In genomic region chr19:2523630-2524311, GRCh38 we compare ENCODE assay signal across 11 cellular contexts. TPM values are rescaled to one million over a fixed set of nuclear protein-coding genes. Genes with fewer than 3 reads are reported as not detected.
A peak's percentile ranks its signal among the peaks of the same experiment; 100 is the strongest.
DNase-seq lines count a peak whose midpoint lies in the region; ATAC-seq and TF ChIP-seq lines count a peak whose summit lies in the region.
"Had no signal": no experiment of that assay in that cellular context is flagged by ENCODE, and none has a peak within 500 bp of the region (broad histone marks: within the 10 kb centered on the region; RNA-seq: fewer than 3 reads in every experiment).

No MANE protein-coding gene starts in this region.

- H3K9me2 ChIP-seq in PC-9 (ENCODE audit: insufficient read depth): no peaks in the 10 kb centered on the region

- H3K9me3 Mint-ChIP-seq in progenitor cell of endocrine pancreas (ENCODE audit: low read depth) (no peaks in the 10 kb centered on the region), glutamatergic neuron (ENCODE audit: unreplicated experiment) (no peaks in the 10 kb centered on the region)
- H3K9me3 Mint-ChIP-seq: activated naive CD8-positive, alpha-beta T cell treated with anti-CD3 and anti-CD28 coated beads, Interleukin-2, amount 10 ng/mL, durations not matched to agents 7 days and 5 days had no signal

- peaks cover 27% of the 10 kb centered on the region; the same call in 1 of the 2 replicates for H3F3A ChIP-seq in PC-9 (ENCODE audit: insufficient read depth, low read depth)

- peak overlapping the region; percentile 31 for H3K27ac ChIP-seq in fibroblast of lung (ENCODE audit: insufficient read depth, low read length)
- no peak overlapping the region for H3K27ac ChIP-seq in spleen
- H3K27ac ChIP-seq in PC-9: no peak overlapping the region
- H3K27ac ChIP-seq: parathyroid adenoma had no signal

- H3K4me3 ChIP-seq in fibroblast of lung (replicated peaks in 1 of 4; ENCODE audit: control extremely low read depth in 1 of 4, insufficient read depth in 1 of 4, low read depth in 3 of 4, low read length in 4 of 4): no peak overlapping the region
- H3K4me3 ChIP-seq in spleen: no peak overlapping the region
- H3K4me3 ChIP-seq in PC-9: no peak overlapping the region

- intact Hi-C loops in spleen (cut with DNase I; ENCODE audit: low total_unique reads): no loop called here
- intact Hi-C loops in PC-9 (cut with micrococcal nuclease; ENCODE audit: unreplicated experiment): loop anchor here (2.0 kb wide), 1 partner anchor 47 kb away; the partner anchor contains the start of gene GADD45B

- TF ChIP-seq CTCF in fibroblast of lung (conservative IDR thresholded peaks at IDR 0.05 in 1 of 2, IDR thresholded peaks at IDR 0.05 in 1 of 2; ENCODE audit: low read depth in 1 of 2, low read length in 2 of 2) (peak; percentile 22 to 36), progenitor cell of endocrine pancreas (IDR thresholded peaks at IDR 0.05; ENCODE audit: unreplicated experiment) (peak; percentile 27), glutamatergic neuron (IDR thresholded peaks at IDR 0.05; ENCODE audit: partially characterized antibody, unreplicated experiment) (no peak), spleen (IDR thresholded peaks at IDR 0.05 in 8 of 11, conservative IDR thresholded peaks at IDR 0.05 in 3 of 11) (no peak), PC-9 (conservative IDR thresholded peaks at IDR 0.05) (no peak)

- H3K4me3 Mint-ChIP-seq in progenitor cell of endocrine pancreas (ENCODE audit: low read depth) (no peak overlapping the region), glutamatergic neuron (ENCODE audit: unreplicated experiment) (no peak overlapping the region)
- H3K4me3 Mint-ChIP-seq: activated naive CD8-positive, alpha-beta T cell treated with anti-CD3 and anti-CD28 coated beads, Interleukin-2, amount 10 ng/mL, durations not matched to agents 7 days and 5 days had no signal

- 81 to 90% (median 86%) methylated on average over 18 to 20 of the region's 20 CpGs for WGBS in spleen, 5 donors

- BruUV-seq in PC-9 (replicated peaks; lab: Mats Ljungman, UMichigan): no TSS peak

- H2AFZ ChIP-seq in fibroblast of lung (ENCODE audit: low read length): no peak overlapping the region
- H2AFZ ChIP-seq in PC-9: no peak overlapping the region
- H2AFZ ChIP-seq: parathyroid adenoma had no signal

- H3K36me3 ChIP-seq in fibroblast of lung (ENCODE audit: control insufficient read depth, insufficient read depth, low read length) (no peaks in the 10 kb centered on the region), spleen (peaks cover 0 to 17% (median 0%) of the 10 kb centered on the region in 6 donors), PC-9 (ENCODE audit: low read depth) (no peaks in the 10 kb centered on the region)

- H3K9me3 ChIP-seq in fibroblast of lung (ENCODE audit: control insufficient read depth, insufficient read depth, low read depth, low read length) (no peaks in the 10 kb centered on the region), spleen (no peaks in the 10 kb centered on the region), PC-9 (ENCODE audit: insufficient read depth, low read depth) (no peaks in the 10 kb centered on the region)

- H3K4me1 ChIP-seq in fibroblast of lung (ENCODE audit: control insufficient read depth, extremely low read depth, insufficient read depth, low read length) (peaks cover 14% of the 10 kb centered on the region), spleen (peaks cover 0 to 8% (median 4%) of the 10 kb centered on the region in 6 donors), PC-9 (replicated peaks; ENCODE audit: insufficient read depth) (peaks cover 31% of the 10 kb centered on the region)
- H3K4me1 ChIP-seq: parathyroid adenoma had no signal

- no peak overlapping the region for H3K4me2 ChIP-seq in fibroblast of lung (ENCODE audit: extremely low read depth, insufficient read depth, low read length)
- H3K4me2 ChIP-seq in PC-9: no peak overlapping the region

- peak; percentile 75 for ATAC-seq in SK-N-SH treated with all-trans-retinoic acid at 6 μM for 48 hours
- ATAC-seq: activated CD4-positive, CD25-positive, alpha-beta regulatory T cell treated with anti-CD3 and anti-CD28 coated beads, Interleukin-2, amount 50 U/mL, for 24 hours had no signal

- POLR2A ChIA-PET in PC-9 (lab: Charles Lee; ENCODE audit: unreplicated experiment): no interaction called here

- H4K20me1 ChIP-seq in fibroblast of lung (ENCODE audit: control insufficient read depth, extremely low read depth, insufficient read depth, low read length): no peaks in the 10 kb centered on the region
- H4K20me1 ChIP-seq in PC-9 (ENCODE audit: insufficient read depth): no peaks in the 10 kb centered on the region

- no peaks in the 10 kb centered on the region for H3K36me3 Mint-ChIP-seq in progenitor cell of endocrine pancreas (ENCODE audit: insufficient read depth)
- no peaks in the 10 kb centered on the region for H3K36me3 Mint-ChIP-seq in glutamatergic neuron (ENCODE audit: unreplicated experiment)
- H3K36me3 Mint-ChIP-seq: activated naive CD8-positive, alpha-beta T cell treated with anti-CD3 and anti-CD28 coated beads, Interleukin-2, amount 10 ng/mL, durations not matched to agents 7 days and 5 days had no signal

- H3K4me1 Mint-ChIP-seq in progenitor cell of endocrine pancreas (ENCODE audit: low read depth): peaks cover 2% of the 10 kb centered on the region
- H3K4me1 Mint-ChIP-seq in glutamatergic neuron (ENCODE audit: low read depth, unreplicated experiment): no peaks in the 10 kb centered on the region
- H3K4me1 Mint-ChIP-seq: activated naive CD8-positive, alpha-beta T cell treated with anti-CD3 and anti-CD28 coated beads, Interleukin-2, amount 10 ng/mL, durations not matched to agents 7 days and 5 days had no signal

- H3K9ac ChIP-seq in fibroblast of lung (ENCODE audit: insufficient read depth, low read length): no peak overlapping the region
- H3K9ac ChIP-seq: parathyroid adenoma had no signal

- H3K79me2 ChIP-seq in fibroblast of lung (ENCODE audit: control insufficient read depth, insufficient read depth, low read length) (no peaks in the 10 kb centered on the region), PC-9 (ENCODE audit: low read depth) (no peaks in the 10 kb centered on the region)
- H3K79me2 ChIP-seq: parathyroid adenoma had no signal

- no peak for TF ChIP-seq POLR2A in spleen (IDR thresholded peaks at IDR 0.05)

- DNase-seq in Daoy (ENCODE audit: low read depth) (peak; percentile 82), fibroblast of lung (ENCODE audit: low read depth in 2 of 2) (peak in 1 of 2 donors; percentile 90), progenitor cell of endocrine pancreas (ENCODE audit: low spot score, unreplicated experiment) (no peak), HUDEP-2 (lab: John Stamatoyannopoulos, UW; ENCODE audit: unreplicated experiment in 76 of 76) (no peak), glutamatergic neuron (no peak), spleen (no peak), PC-9 (no peak)
- DNase-seq: activated naive CD8-positive, alpha-beta T cell treated with anti-CD3 and anti-CD28 coated beads, Interleukin-2, amount 10 ng/mL, durations not matched to agents 7 days and 5 days had no signal

- H3K27ac Mint-ChIP-seq in progenitor cell of endocrine pancreas (peak overlapping the region; percentile 52), glutamatergic neuron (ENCODE audit: unreplicated experiment) (no peak overlapping the region)
- H3K27ac Mint-ChIP-seq: activated naive CD8-positive, alpha-beta T cell treated with anti-CD3 and anti-CD28 coated beads, Interleukin-2, amount 10 ng/mL, durations not matched to agents 7 days and 5 days had no signal

- no peaks in the 10 kb centered on the region for H3K27me3 Mint-ChIP-seq in progenitor cell of endocrine pancreas
- H3K27me3 Mint-ChIP-seq in glutamatergic neuron (ENCODE audit: unreplicated experiment): peaks cover 2% of the 10 kb centered on the region
- H3K27me3 Mint-ChIP-seq: activated naive CD8-positive, alpha-beta T cell treated with anti-CD3 and anti-CD28 coated beads, Interleukin-2, amount 10 ng/mL, durations not matched to agents 7 days and 5 days had no signal

- no peaks in the 10 kb centered on the region for H3K27me3 ChIP-seq in fibroblast of lung (ENCODE audit: control insufficient read depth, insufficient read depth, low read length)
- no peaks in the 10 kb centered on the region for H3K27me3 ChIP-seq in spleen (replicated peaks in 1 of 7)
- H3K27me3 ChIP-seq in PC-9 (ENCODE audit: insufficient read depth, low read depth): no peaks in the 10 kb centered on the region

- CTCF ChIA-PET in PC-9 (lab: Charles Lee): no interaction called here

TF ChIP-seq in SK-N-SH treated with all-trans-retinoic acid at 6 μM for 48 hours, 23 proteins besides CTCF, POLR2A, EP300 and RAD21:
- TF ChIP-seq OSR1 (CRISPR knock-in tag; IDR thresholded peaks at IDR 0.05) (no peak), ZNF565 (CRISPR knock-in tag; conservative IDR thresholded peaks at IDR 0.05; ENCODE audit: low read depth) (no peak), TSHZ2 (CRISPR knock-in tag; IDR thresholded peaks at IDR 0.05) (no peak)

RNA-seq across cellular contexts. Expression of gene GADD45B, which starts 47.8 kb away (rescaled TPM):
- total RNA-seq in Daoy (2014; rRNA removed; shearing (Covaris generic)): 70.5 and 85.9 TPM in 2 replicates
- total RNA-seq in fibroblast of lung (16.4 and 32.5 TPM in 2 replicates), progenitor cell of endocrine pancreas (4.9 and 5.1 TPM in 2 replicates), glutamatergic neuron (ENCODE audit: unreplicated experiment) (3.8 TPM), spleen (100 to 1,000 TPM in 1 of 7 donors, 10 to 100 TPM in 6; 57.4 to 114 (median 77.4) TPM), PC-9 (2021) (24.7 and 35.5 TPM in 2 replicates)
- polyA plus RNA-seq in fibroblast of lung (61.7 and 72.8 TPM in 2 replicates), spleen (10 to 100 TPM; 40.6 to 76.9 (median 43.3) TPM)
- 49.2 and 60.5 TPM in 2 replicates for polyA plus RNA-seq in fibroblast of lung (2012)
- polyA minus RNA-seq in fibroblast of lung (ENCODE audit: low replicate concordance): 44.8 and 57.4 TPM in 2 replicates

Comparison
In these comparisons a context has a peak if more than half of its experiments do, and no peak if none do; other contexts are left out.
1. CTCF ChIP-seq: peak in fibroblast of lung (2 of 2) and progenitor cell of endocrine pancreas (single experiment); none in glutamatergic neuron (single experiment), spleen (0 of 11) and PC-9 (single experiment).